In the genomic region with DNA sequence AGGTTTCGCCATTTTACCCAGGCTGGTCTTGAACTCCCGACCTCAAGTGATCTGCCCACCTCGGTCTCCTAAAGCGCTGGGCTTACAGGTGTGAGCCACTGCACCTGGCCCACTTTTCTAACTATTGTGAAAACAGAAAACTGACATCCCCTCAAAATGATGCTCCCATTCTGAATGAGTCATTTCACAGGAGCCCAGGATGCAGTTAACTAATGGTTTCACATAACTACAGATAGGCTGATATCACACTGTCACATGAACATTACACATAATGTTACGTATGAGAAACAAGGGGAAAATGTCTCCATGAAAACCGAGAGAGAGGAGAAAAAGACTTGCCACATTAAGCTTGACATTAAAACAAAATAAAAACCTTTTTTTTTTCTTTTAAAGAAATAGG, we compare ENCODE assay signal across 26 cellular contexts.
"Had no signal": no experiment of that assay in that cellular context is flagged by ENCODE, and none has a peak within 500 bp of the region (broad histone marks: within the 10 kb centered on the region; RNA-seq: fewer than 3 reads in every experiment).

No MANE protein-coding gene starts in this region.

- DNase-seq: activated CD4-positive, alpha-beta T cell treated with anti-CD3 and anti-CD28 coated beads for 36 hours; activated CD4-positive, CD25-positive, alpha-beta regulatory T cell; activated CD8-positive, alpha-beta memory T cell treated with anti-CD3 and anti-CD28 coated beads, Interleukin-2, amount 10 ng/mL, durations not matched to agents 7 days and 5 days; activated CD8-positive, alpha-beta T cell treated with anti-CD3 and anti-CD28 coated beads, Interleukin-2, amount 10 ng/mL, durations not matched to agents 7 days and 5 days; activated T-cell treated with anti-CD3 and anti-CD28 coated beads, Interleukin-2, amount 50 U/mL, for 48 hours; dermis blood vessel endothelial cell; effector CD4-positive, alpha-beta T cell; esophagus squamous epithelium; kidney; naive thymus-derived CD8-positive, alpha-beta T cell; occipital lobe; psoas muscle; sigmoid colon; small intestine; stimulated activated CD4-positive, alpha-beta T cell treated with anti-CD3 and anti-CD28 coated beads, Interleukin-4, amount 100 ng/mL, for 24 hours; T-helper 1 cell; thyroid gland; upper lobe of left lung had no signal

- H3K36me3 Mint-ChIP-seq: memory B cell had no signal

- H3K4me1 Mint-ChIP-seq: neural progenitor cell had no signal

- H3K4me3 Mint-ChIP-seq: activated CD4-positive, alpha-beta T cell treated with anti-CD3 and anti-CD28 coated beads for 36 hours; activated CD8-positive, alpha-beta memory T cell treated with anti-CD3 and anti-CD28 coated beads, Interleukin-2, amount 10 ng/mL, durations not matched to agents 7 days and 5 days; activated CD8-positive, alpha-beta T cell treated with anti-CD3 and anti-CD28 coated beads, Interleukin-2, amount 10 ng/mL, durations not matched to agents 7 days and 5 days; central memory CD8-positive, alpha-beta T cell; memory B cell; naive thymus-derived CD8-positive, alpha-beta T cell; neural progenitor cell; stimulated activated effector memory CD8-positive, alpha-beta T cell treated with anti-CD3 and anti-CD28 coated beads, Interleukin-12 subunit alpha, Interleukin-12 subunit beta, amount 100 ng/mL, for 72 hours; stimulated activated naive CD8-positive, alpha-beta T cell treated with anti-CD3 and anti-CD28 coated beads, Interleukin-15, Interleukin-2, amounts not matched to agents 100 ng/mL and 50 ng/mL, for 24 hours; T-helper 2 cell treated with Interferon-gamma antibody and Interleukin-4, amounts not matched to agents 5 μg/mL and 100 μg/mL, for 36 hours had no signal

- H3K27ac Mint-ChIP-seq: activated CD4-positive, alpha-beta T cell treated with anti-CD3 and anti-CD28 coated beads for 36 hours; activated CD8-positive, alpha-beta memory T cell treated with anti-CD3 and anti-CD28 coated beads, Interleukin-2, amount 10 ng/mL, durations not matched to agents 7 days and 5 days; activated CD8-positive, alpha-beta T cell treated with anti-CD3 and anti-CD28 coated beads, Interleukin-2, amount 10 ng/mL, durations not matched to agents 7 days and 5 days; activated T-helper 2 cell treated with anti-CD3 and anti-CD28 coated beads, Interferon-gamma antibody, Interleukin-2, Interleukin-4, amounts not matched to agents 10 μg/mL and 5 μg/mL and 100 μg/mL, durations not matched to agents 14 hours and 24 hours and 36 hours; memory B cell; neural progenitor cell; stimulated activated effector memory CD8-positive, alpha-beta T cell treated with anti-CD3 and anti-CD28 coated beads, Interleukin-12 subunit alpha, Interleukin-12 subunit beta, amount 100 ng/mL, for 72 hours; stimulated activated naive CD8-positive, alpha-beta T cell treated with anti-CD3 and anti-CD28 coated beads, Interleukin-15, Interleukin-2, amounts not matched to agents 100 ng/mL and 50 ng/mL, for 24 hours; T-helper 2 cell treated with Interferon-gamma antibody and Interleukin-4, amounts not matched to agents 5 μg/mL and 100 μg/mL, for 36 hours had no signal

- H3K9me3 Mint-ChIP-seq: activated T-helper 2 cell treated with anti-CD3 and anti-CD28 coated beads, Interferon-gamma antibody, Interleukin-2, Interleukin-4, amounts not matched to agents 10 μg/mL and 5 μg/mL and 100 μg/mL, durations not matched to agents 14 hours and 24 hours and 36 hours; central memory CD8-positive, alpha-beta T cell; memory B cell; naive thymus-derived CD8-positive, alpha-beta T cell; neural progenitor cell; stimulated activated effector memory CD8-positive, alpha-beta T cell treated with anti-CD3 and anti-CD28 coated beads, Interleukin-12 subunit alpha, Interleukin-12 subunit beta, amount 100 ng/mL, for 72 hours; stimulated activated naive CD8-positive, alpha-beta T cell treated with anti-CD3 and anti-CD28 coated beads, Interleukin-15, Interleukin-2, amounts not matched to agents 100 ng/mL and 50 ng/mL, for 24 hours; T-helper 2 cell treated with Interferon-gamma antibody and Interleukin-4, amounts not matched to agents 5 μg/mL and 100 μg/mL, for 36 hours had no signal

- H3K27me3 Mint-ChIP-seq: activated CD4-positive, alpha-beta T cell treated with anti-CD3 and anti-CD28 coated beads for 36 hours; activated CD8-positive, alpha-beta memory T cell treated with anti-CD3 and anti-CD28 coated beads, Interleukin-2, amount 10 ng/mL, durations not matched to agents 7 days and 5 days; central memory CD8-positive, alpha-beta T cell; memory B cell; naive thymus-derived CD8-positive, alpha-beta T cell; stimulated activated naive CD8-positive, alpha-beta T cell treated with anti-CD3 and anti-CD28 coated beads, Interleukin-15, Interleukin-2, amounts not matched to agents 100 ng/mL and 50 ng/mL, for 24 hours had no signal

- ATAC-seq: activated CD4-positive, alpha-beta T cell treated with anti-CD3 and anti-CD28 coated beads for 36 hours; activated CD8-positive, alpha-beta memory T cell treated with anti-CD3 and anti-CD28 coated beads, Interleukin-2, amount 10 ng/mL, durations not matched to agents 7 days and 5 days; activated CD8-positive, alpha-beta T cell treated with anti-CD3 and anti-CD28 coated beads, Interleukin-2, amount 10 ng/mL, durations not matched to agents 7 days and 5 days; gastroesophageal sphincter; naive thymus-derived CD8-positive, alpha-beta T cell; stimulated activated effector memory CD8-positive, alpha-beta T cell treated with anti-CD3 and anti-CD28 coated beads, Interleukin-12 subunit alpha, Interleukin-12 subunit beta, amount 100 ng/mL, for 72 hours had no signal
